12 cellular contexts compared by ENCODE assay signal in the genomic region with DNA sequence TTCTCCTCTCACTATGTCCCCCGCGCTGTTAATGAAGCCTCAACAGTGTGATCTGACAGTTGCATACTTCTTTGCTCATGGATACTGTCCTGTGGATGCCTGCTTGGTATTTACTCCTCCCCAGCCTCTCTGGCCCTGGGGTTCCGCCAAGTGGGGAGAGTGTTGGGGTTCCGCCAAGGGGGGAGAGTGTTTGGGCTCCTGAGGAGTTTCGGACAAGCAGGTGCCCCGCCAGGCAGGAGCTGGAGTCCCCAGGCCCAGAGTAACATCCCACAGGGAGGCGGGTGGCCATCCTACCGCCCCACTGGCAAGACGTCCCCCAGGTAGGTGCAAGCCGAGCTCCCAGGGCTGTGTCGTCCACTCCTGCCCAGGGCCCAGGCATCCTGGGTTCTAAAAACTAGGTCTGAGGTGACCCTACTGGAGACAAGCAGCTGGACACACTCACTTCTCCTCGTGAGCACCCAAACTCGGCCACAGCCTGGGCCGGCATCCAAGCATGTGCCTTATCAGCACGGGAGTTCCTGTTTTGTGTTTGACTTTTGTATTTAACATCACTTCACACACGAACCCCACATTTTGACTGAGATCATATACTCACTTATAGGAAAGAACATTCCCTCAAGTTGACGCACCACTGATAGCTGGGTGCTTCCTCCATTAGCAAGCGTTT. TPM values are rescaled to one million over a fixed set of nuclear protein-coding genes. Genes with fewer than 3 reads are reported as not detected.
A peak's percentile ranks its signal among the peaks of the same experiment; 100 is the strongest.
DNase-seq lines count a peak whose midpoint lies in the region; ATAC-seq, FAIRE-seq and TF ChIP-seq lines count a peak whose summit lies in the region.
"Had no signal": no experiment of that assay in that cellular context is flagged by ENCODE, and none has a peak within 500 bp of the region (broad histone marks: within the 10 kb centered on the region; RNA-seq: fewer than 3 reads in every experiment).

No MANE protein-coding gene starts in this region.

- TF ChIP-seq EP300 in upper lobe of left lung (IDR thresholded peaks at IDR 0.05), result no peak

- no peak for ATAC-seq in upper lobe of left lung (ENCODE audit: low FRiP score in 2 of 2)
- no peak for ATAC-seq in GM19467 (IDR thresholded peaks at IDR 0.05; ENCODE audit: unreplicated experiment)
- no peak for ATAC-seq in HG03521 (IDR thresholded peaks at IDR 0.05; ENCODE audit: unreplicated experiment)

- H3K27me3 ChIP-seq in ascending aorta (no peaks in the 10 kb centered on the region), upper lobe of left lung (peaks cover 0 to 5% (median 2%) of the 10 kb centered on the region in 4 donors)

- peaks cover 0 to 3% of the 10 kb centered on the region in 2 donors for H3K4me1 ChIP-seq in ascending aorta
- H3K4me1 ChIP-seq in kidney (ENCODE audit: control insufficient read depth in 1 of 2, insufficient read depth in 1 of 2, low read depth in 1 of 2, low read length in 2 of 2), result no peaks in the 10 kb centered on the region
- peaks cover 0 to 12% (median 6%) of the 10 kb centered on the region in 4 donors for H3K4me1 ChIP-seq in upper lobe of left lung
- H3K4me1 ChIP-seq: breast epithelium had no signal

- H3K9me3 Mint-ChIP-seq in activated T-cell treated with anti-CD3 and anti-CD28 coated beads, Interleukin-2, amount 50 U/mL, for 24 hours, result no peaks in the 10 kb centered on the region

- H3K27ac Mint-ChIP-seq in activated T-cell treated with anti-CD3 and anti-CD28 coated beads, Interleukin-2, amount 50 U/mL, for 24 hours, result no peak overlapping the region
- H3K27ac Mint-ChIP-seq: B cell had no signal

- no peaks in the 10 kb centered on the region for H3K4me1 Mint-ChIP-seq in activated T-cell treated with anti-CD3 and anti-CD28 coated beads, Interleukin-2, amount 50 U/mL, for 24 hours (ENCODE audit: low read depth)

- TF ChIP-seq POLR2A in upper lobe of left lung (IDR thresholded peaks at IDR 0.05), result no peak

- H3K4me3 ChIP-seq in ascending aorta, result no peak overlapping the region
- H3K4me3 ChIP-seq in kidney (ENCODE audit: low read length in 2 of 2), result no peak overlapping the region
- no peak overlapping the region for H3K4me3 ChIP-seq in upper lobe of left lung
- H3K4me3 ChIP-seq: breast epithelium had no signal

- peak overlapping the region in 1 of 2 donors; percentile 39 for H3K27ac ChIP-seq in ascending aorta
- peak overlapping the region; percentile 23 to 32 for H3K27ac ChIP-seq in kidney (ENCODE audit: low read depth in 2 of 2, low read length in 2 of 2)
- H3K27ac ChIP-seq in upper lobe of left lung, result no peak overlapping the region
- H3K27ac ChIP-seq: breast epithelium had no signal

- DNase-seq in activated T-cell treated with anti-CD3 and anti-CD28 coated beads, Interleukin-2, amount 50 U/mL, for 24 hours, result peak; percentile 21
- DNase-seq in activated T-cell treated with anti-CD3 and anti-CD28 coated beads for 4 hours (no peak), ascending aorta (ENCODE audit: low spot score in 2 of 2) (peak; percentile 48 to 69), kidney (peak; percentile 89), upper lobe of left lung (peak; percentile 73 to 75)
- DNase-seq in activated CD4-positive, alpha-beta T cell treated with anti-CD3 and anti-CD28 coated beads, Interleukin-2, amount 50 U/mL, for 4 hours, result no peak
- DNase-seq: NCI-H446 had no signal

- peaks cover 48% of the 10 kb centered on the region for H3K27me3 Mint-ChIP-seq in activated T-cell treated with anti-CD3 and anti-CD28 coated beads, Interleukin-2, amount 50 U/mL, for 24 hours

- WGBS in upper lobe of left lung, 2 donors, result 34 to 41% methylated on average over 8 to 17 of the region's 18 CpGs

- TF ChIP-seq CTCF in ascending aorta (IDR thresholded peaks at IDR 0.05) (no peak), kidney (IDR thresholded peaks at IDR 0.05; ENCODE audit: borderline replicate concordance, extremely low read depth, insufficient read depth) (no peak), upper lobe of left lung (IDR thresholded peaks at IDR 0.05) (no peak)

- intact Hi-C loops in ascending aorta (cut with DNase I) (no loop called here), kidney (cut with DNase I) (no loop called here)

- no peak overlapping the region for H3K4me3 Mint-ChIP-seq in activated T-cell treated with anti-CD3 and anti-CD28 coated beads, Interleukin-2, amount 50 U/mL, for 24 hours
- H3K4me3 Mint-ChIP-seq: B cell had no signal

- no peak overlapping the region for H3K9ac ChIP-seq in kidney (ENCODE audit: low read length in 2 of 2)

- H3K36me3 ChIP-seq in ascending aorta (no peaks in the 10 kb centered on the region), kidney (ENCODE audit: control insufficient read depth in 1 of 2, insufficient read depth in 2 of 2, low read length in 2 of 2) (no peaks in the 10 kb centered on the region), upper lobe of left lung (no peaks in the 10 kb centered on the region)
- H3K36me3 ChIP-seq: breast epithelium had no signal

- H3K36me3 Mint-ChIP-seq in activated T-cell treated with anti-CD3 and anti-CD28 coated beads, Interleukin-2, amount 50 U/mL, for 24 hours (ENCODE audit: low read depth), result no peaks in the 10 kb centered on the region

- FAIRE-seq in kidney (lab: Jason Lieb, UNC), result no peak
- FAIRE-seq: H1 had no signal

- H3K9me3 ChIP-seq in ascending aorta (no peaks in the 10 kb centered on the region), kidney (ENCODE audit: control insufficient read depth in 1 of 2, low read length in 2 of 2) (no peaks in the 10 kb centered on the region), upper lobe of left lung (no peaks in the 10 kb centered on the region)
- H3K9me3 ChIP-seq: breast epithelium had no signal

RNA-seq across cellular contexts. Expression of gene CAMK2B, which starts 34.2 kb away (rescaled TPM):
- total RNA-seq in ascending aorta (3.2 TPM), kidney (1.1 TPM), upper lobe of left lung (1 to 10 TPM in 1 of 6 donors, under 1 TPM in 2, not detected in 3; 0.09 to 1.8 (median 0.27) TPM)
- polyA plus RNA-seq in kidney (ENCODE audit: insufficient read depth, low read depth, low replicate concordance), result 3.2 TPM
- total RNA-seq: B cell had no signal

Comparison
In these comparisons a context has a peak if more than half of its experiments do, and no peak if none do; other contexts are left out.
1. DNase-seq: peak in activated T-cell treated with anti-CD3 and anti-CD28 coated beads, Interleukin-2, amount 50 U/mL, for 24 hours (single experiment), ascending aorta (2 of 2), kidney (single experiment) and upper lobe of left lung (2 of 2); none in activated T-cell treated with anti-CD3 and anti-CD28 coated beads for 4 hours (single experiment) and activated CD4-positive, alpha-beta T cell treated with anti-CD3 and anti-CD28 coated beads, Interleukin-2, amount 50 U/mL, for 4 hours (0 of 2).
2. H3K27ac ChIP-seq: peak in kidney (2 of 2); none in upper lobe of left lung (0 of 4).